Comparison of ENCODE assay signal across 1 cellular context in genomic region chr3:197471221-197472010, GRCh38.
TF ChIP-seq lines count a peak whose summit lies in the region.

No MANE protein-coding gene starts in this region.

TF ChIP-seq in HepG2, 621 proteins besides CTCF, POLR2A, EP300 and RAD21 (continued from another document and continues in another):
- TF ChIP-seq ZBTB2 (CRISPR knock-in tag; IDR thresholded peaks at IDR 0.05; ENCODE audit: low read depth) (0 out of 2 replicates have a peak, but pooled peaks have one; percentile 34), GMEB2 (CRISPR knock-in tag; IDR thresholded peaks at IDR 0.05; ENCODE audit: low read depth) (no peak), MTA3 (CRISPR knock-in tag; IDR thresholded peaks at IDR 0.05) (no peak), CCDC6 (CRISPR knock-in tag; IDR thresholded peaks at IDR 0.05) (peak; percentile 19; the same call in 1 of the 2 replicates), YY1 (IDR thresholded peaks at IDR 0.05; ENCODE audit: insufficient read depth, insufficient replicate concordance, low read depth, low read length) (no peak), ZNF891 (CRISPR knock-in tag; IDR thresholded peaks at IDR 0.05) (no peak), ZIK1 (CRISPR knock-in tag; IDR thresholded peaks at IDR 0.05; ENCODE audit: borderline replicate concordance, low read depth) (no peak), HNRNPUL1 (IDR thresholded peaks at IDR 0.05; ENCODE audit: low read depth, low read length) (no peak), PHF20 (CRISPR knock-in tag; IDR thresholded peaks at IDR 0.05) (no peak), ZNF12 (CRISPR knock-in tag; IDR thresholded peaks at IDR 0.05) (no peak), USF2 (IDR thresholded peaks at IDR 0.05; ENCODE audit: low read depth, low read length) (no peak), USF2 (CRISPR knock-in tag; IDR thresholded peaks at IDR 0.05; ENCODE audit: borderline replicate concordance) (no peak), HES4 (CRISPR knock-in tag; IDR thresholded peaks at IDR 0.05; ENCODE audit: borderline replicate concordance) (peak; percentile 34; the same call in 1 of the 2 replicates), ZNF432 (CRISPR knock-in tag; IDR thresholded peaks at IDR 0.05; ENCODE audit: borderline replicate concordance) (no peak), RAD51 (IDR thresholded peaks at IDR 0.05; ENCODE audit: borderline replicate concordance) (no peak), SUZ12 (IDR thresholded peaks at IDR 0.05; ENCODE audit: low read depth, low read length) (no peak), ZNF569 (CRISPR knock-in tag; IDR thresholded peaks at IDR 0.05; ENCODE audit: borderline replicate concordance) (no peak), FOXM1 (CRISPR knock-in tag; IDR thresholded peaks at IDR 0.05) (no peak), CREB1 (IDR thresholded peaks at IDR 0.05) (no peak), CREB1 (CRISPR knock-in tag; IDR thresholded peaks at IDR 0.05) (no peak; the same call in 1 of the 2 replicates), TFDP2 (CRISPR knock-in tag; IDR thresholded peaks at IDR 0.05) (no peak), RERE (CRISPR knock-in tag; IDR thresholded peaks at IDR 0.05; ENCODE audit: low read depth) (no peak), ZZZ3 (CRISPR knock-in tag; IDR thresholded peaks at IDR 0.05; ENCODE audit: borderline replicate concordance) (no peak), ZBTB38 (CRISPR knock-in tag; IDR thresholded peaks at IDR 0.05) (0 out of 2 replicates have a peak, but pooled peaks have one; percentile 29), GMEB1 (CRISPR knock-in tag; IDR thresholded peaks at IDR 0.05; ENCODE audit: borderline replicate concordance) (no peak), PRDM15 (CRISPR knock-in tag; IDR thresholded peaks at IDR 0.05) (no peak), ETS1 (CRISPR knock-in tag; IDR thresholded peaks at IDR 0.05) (no peak), SOX6 (IDR thresholded peaks at IDR 0.05) (no peak), SOX6 (CRISPR knock-in tag; IDR thresholded peaks at IDR 0.05) (peak; percentile 66), JUNB (CRISPR knock-in tag; IDR thresholded peaks at IDR 0.05; ENCODE audit: borderline replicate concordance) (no peak), ZNF660 (CRISPR knock-in tag; IDR thresholded peaks at IDR 0.05; ENCODE audit: borderline replicate concordance, low read depth) (no peak), NFIB (CRISPR knock-in tag; IDR thresholded peaks at IDR 0.05; ENCODE audit: borderline replicate concordance) (no peak), FOXO1 (CRISPR knock-in tag; IDR thresholded peaks at IDR 0.05) (peak; percentile 75), GLI4 (CRISPR knock-in tag; IDR thresholded peaks at IDR 0.05; ENCODE audit: borderline replicate concordance) (no peak), ATF5 (CRISPR knock-in tag; IDR thresholded peaks at IDR 0.05; ENCODE audit: low read depth) (no peak), ZNF354B (CRISPR knock-in tag; IDR thresholded peaks at IDR 0.05) (no peak), ZSCAN9 (CRISPR knock-in tag; IDR thresholded peaks at IDR 0.05; ENCODE audit: borderline replicate concordance) (no peak), ZNF570 (CRISPR knock-in tag; IDR thresholded peaks at IDR 0.05; ENCODE audit: borderline replicate concordance) (no peak), ZNF790 (CRISPR knock-in tag; IDR thresholded peaks at IDR 0.05; ENCODE audit: borderline replicate concordance) (no peak), DNMT3B (CRISPR knock-in tag; conservative IDR thresholded peaks at IDR 0.05) (no peak), HNRNPK (IDR thresholded peaks at IDR 0.05; ENCODE audit: low read depth, low read length, poor library complexity, severe bottlenecking) (no peak), KDM4B (CRISPR knock-in tag; IDR thresholded peaks at IDR 0.05) (no peak), ZNF296 (CRISPR knock-in tag; conservative IDR thresholded peaks at IDR 0.05) (no peak)
